1 cellular context compared by ENCODE assay signal in the genomic region with DNA sequence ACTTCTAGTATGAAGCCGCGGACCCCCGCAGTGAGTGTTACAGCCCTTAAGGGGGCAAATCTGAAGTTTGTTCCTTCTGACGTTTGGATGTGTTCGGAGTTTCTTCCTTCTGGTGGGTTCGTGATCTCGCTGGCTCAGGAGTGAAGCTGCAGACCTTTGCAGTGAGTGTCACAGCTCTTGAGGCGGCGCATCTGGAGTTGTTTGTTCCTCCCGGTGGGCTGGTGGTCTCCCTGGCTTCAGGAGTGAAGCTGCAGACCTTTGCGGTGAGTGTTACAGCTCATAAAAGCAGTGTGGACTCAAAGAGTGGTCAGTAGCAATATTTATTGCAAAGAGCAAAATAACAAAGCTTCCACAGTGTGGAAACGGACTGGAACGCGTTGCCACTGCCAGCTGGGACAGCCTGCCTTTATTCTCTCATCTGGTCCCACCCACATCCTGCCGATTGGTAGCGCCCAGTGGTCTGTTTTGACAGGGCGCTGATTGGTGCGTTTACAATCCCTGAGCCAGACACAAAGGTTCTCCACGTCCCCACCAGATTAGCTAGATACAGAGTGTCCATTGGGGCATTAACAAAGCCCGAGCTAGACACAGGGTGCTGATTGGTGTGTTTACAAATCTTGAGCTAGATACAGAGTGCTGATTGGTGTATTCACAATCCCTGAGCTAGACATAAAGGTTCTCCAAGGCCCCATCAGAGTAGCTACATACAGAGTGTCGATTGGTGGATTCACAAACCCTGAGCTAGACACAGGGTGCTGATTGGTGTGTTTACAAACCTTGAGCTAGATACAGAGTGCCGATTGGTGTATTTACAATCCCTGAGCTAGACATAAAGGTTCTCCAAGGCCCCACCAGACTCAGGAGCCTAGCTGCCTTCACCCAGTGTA.
TF ChIP-seq lines count a peak whose summit lies in the region.

No MANE protein-coding gene starts in this region.

TF ChIP-seq in HepG2, 621 proteins besides CTCF, POLR2A, EP300 and RAD21:
- TF ChIP-seq NFYC (CRISPR knock-in tag; IDR thresholded peaks at IDR 0.05) (peak; percentile 64), NFYB (CRISPR knock-in tag; IDR thresholded peaks at IDR 0.05) (peak; percentile 64)
- TF ChIP-seq, protein P1, sequence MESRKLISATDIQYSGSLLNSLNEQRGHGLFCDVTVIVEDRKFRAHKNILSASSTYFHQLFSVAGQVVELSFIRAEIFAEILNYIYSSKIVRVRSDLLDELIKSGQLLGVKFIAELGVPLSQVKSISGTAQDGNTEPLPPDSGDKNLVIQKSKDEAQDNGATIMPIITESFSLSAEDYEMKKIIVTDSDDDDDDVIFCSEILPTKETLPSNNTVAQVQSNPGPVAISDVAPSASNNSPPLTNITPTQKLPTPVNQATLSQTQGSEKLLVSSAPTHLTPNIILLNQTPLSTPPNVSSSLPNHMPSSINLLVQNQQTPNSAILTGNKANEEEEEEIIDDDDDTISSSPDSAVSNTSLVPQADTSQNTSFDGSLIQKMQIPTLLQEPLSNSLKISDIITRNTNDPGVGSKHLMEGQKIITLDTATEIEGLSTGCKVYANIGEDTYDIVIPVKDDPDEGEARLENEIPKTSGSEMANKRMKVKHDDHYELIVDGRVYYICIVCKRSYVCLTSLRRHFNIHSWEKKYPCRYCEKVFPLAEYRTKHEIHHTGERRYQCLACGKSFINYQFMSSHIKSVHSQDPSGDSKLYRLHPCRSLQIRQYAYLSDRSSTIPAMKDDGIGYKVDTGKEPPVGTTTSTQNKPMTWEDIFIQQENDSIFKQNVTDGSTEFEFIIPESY (CRISPR knock-in tag; IDR thresholded peaks at IDR 0.05): peak; percentile 60
TF ChIP-seq in HepG2: peak in this region for 3; not testable (repeated sequence) for 618.
